18 cellular contexts compared by ENCODE assay signal in genomic region chr1:246108278-246108925, GRCh38.
"Had no signal": no experiment of that assay in that cellular context is flagged by ENCODE, and none has a peak within 500 bp of the region (broad histone marks: within the 10 kb centered on the region; RNA-seq: fewer than 3 reads in every experiment).

No MANE protein-coding gene starts in this region.

- FAIRE-seq: colon, islet of Langerhans, pancreas had no signal

- H3K4me3 ChIP-seq: cardiac muscle cell, esophagus squamous epithelium, pancreas, skin epidermis, tibial nerve had no signal

- H3K4me1 ChIP-seq: esophagus squamous epithelium, pancreas, tibial nerve had no signal

- ATAC-seq: activated CD4-positive, alpha-beta T cell treated with anti-CD3 and anti-CD28 coated beads for 36 hours; activated CD8-positive, alpha-beta T cell treated with anti-CD3 and anti-CD28 coated beads for 36 hours; left lobe of liver; natural killer cell treated with Interleukin-12 subunit alpha and Interleukin-12 subunit beta and Interleukin-15 and Interleukin-18, amount 100 ng/mL, for 72 hours; pancreas; stimulated activated effector memory CD8-positive, alpha-beta T cell treated with anti-CD3 and anti-CD28 coated beads, Interleukin-12 subunit alpha, Interleukin-12 subunit beta, amount 100 ng/mL, for 72 hours had no signal

- DNase-seq: activated CD4-positive, alpha-beta T cell treated with anti-CD3 and anti-CD28 coated beads for 36 hours; activated CD8-positive, alpha-beta memory T cell treated with anti-CD3 and anti-CD28 coated beads, Interleukin-2, amount 50 U/mL, for 4 hours; activated CD8-positive, alpha-beta T cell treated with anti-CD3 and anti-CD28 coated beads for 36 hours; activated naive CD8-positive, alpha-beta T cell treated with anti-CD3 and anti-CD28 coated beads, Interleukin-2, amount 10 ng/mL, durations not matched to agents 7 days and 5 days; anterior cingulate cortex; esophagus squamous epithelium; mammary epithelial cell; pancreas; T1000 had no signal

- H3K27ac ChIP-seq: cardiac muscle cell, esophagus squamous epithelium, pancreas, skin epidermis, tibial nerve, VCaP had no signal

- H3K27me3 ChIP-seq: cardiac muscle cell, esophagus squamous epithelium, pancreas, tibial nerve had no signal

- H3K9me3 ChIP-seq: esophagus squamous epithelium, pancreas, tibial nerve had no signal

- H3K36me3 ChIP-seq: cardiac muscle cell, esophagus squamous epithelium, pancreas, tibial nerve had no signal
